Comparison of ENCODE assay signal across 1 cellular context in genomic region chr2:189783927-189784867, GRCh38.
TF ChIP-seq lines count a peak whose summit lies in the region.

Gene ORMDL1, minus strand, starts transcription at chr2:189784339. Its CDS starts 1,744 bp downstream, at chr2:189782595.
Gene PMS1, plus strand, starts transcription at chr2:189784450. Its CDS starts 7,360 bp downstream, at chr2:189791810.

TF ChIP-seq in HepG2, 621 proteins besides CTCF, POLR2A, EP300 and RAD21 (continued from another document and continues in another):
- peak; percentile 81 for TF ChIP-seq ZNF276 (CRISPR knock-in tag; IDR thresholded peaks at IDR 0.05; ENCODE audit: low read depth)
- no peak for TF ChIP-seq ZNF468 (CRISPR knock-in tag; IDR thresholded peaks at IDR 0.05)
- TF ChIP-seq ZNF576 (CRISPR knock-in tag; IDR thresholded peaks at IDR 0.05), result peak; percentile 86; the same call in 1 of the 2 replicates
- peak; percentile 88 for TF ChIP-seq ATF7-NPFF (CRISPR knock-in tag; IDR thresholded peaks at IDR 0.05; ENCODE audit: low read depth)
- TF ChIP-seq HNRNPH1 (optimal IDR thresholded peaks at IDR 0.05; ENCODE audit: low read depth, low read length), result peak; percentile 96
- peak; percentile 96 for TF ChIP-seq MTF1 (CRISPR knock-in tag; IDR thresholded peaks at IDR 0.05)
- TF ChIP-seq ZBTB37 (CRISPR knock-in tag; IDR thresholded peaks at IDR 0.05), result no peak
- peak; percentile 64 for TF ChIP-seq ZNF609 (CRISPR knock-in tag; IDR thresholded peaks at IDR 0.05; ENCODE audit: borderline replicate concordance)
- peak; percentile 53; the same call in 1 of the 2 replicates for TF ChIP-seq ZNF567 (CRISPR knock-in tag; IDR thresholded peaks at IDR 0.05; ENCODE audit: borderline replicate concordance)
- peak; percentile 98 for TF ChIP-seq ZC3H13 (CRISPR knock-in tag; IDR thresholded peaks at IDR 0.05)
- peak; percentile 99 for TF ChIP-seq SRSF1 (optimal IDR thresholded peaks at IDR 0.05; ENCODE audit: low read depth, low read length)
- peak; percentile 87 for TF ChIP-seq NFAT5 (CRISPR knock-in tag; IDR thresholded peaks at IDR 0.05)
- 0 out of 2 replicates have a peak, but pooled peaks have one; percentile 74 for TF ChIP-seq ATF5 (CRISPR knock-in tag; IDR thresholded peaks at IDR 0.05; ENCODE audit: low read depth)
- TF ChIP-seq AKAP8 (CRISPR knock-in tag; IDR thresholded peaks at IDR 0.05), result peak; percentile 79; the same call in 1 of the 2 replicates
- TF ChIP-seq TAF15 (IDR thresholded peaks at IDR 0.05; ENCODE audit: low read depth, low read length, poor library complexity, severe bottlenecking), result no peak
- TF ChIP-seq PHB2 (IDR thresholded peaks at IDR 0.05; ENCODE audit: partially characterized antibody), result no peak
- no peak for TF ChIP-seq ELK4 (CRISPR knock-in tag; IDR thresholded peaks at IDR 0.05; ENCODE audit: borderline replicate concordance)
- no peak for TF ChIP-seq TERF1 (CRISPR knock-in tag; IDR thresholded peaks at IDR 0.05)
- peak; percentile 90; the same call in 1 of the 2 replicates for TF ChIP-seq MXD3 (CRISPR knock-in tag; IDR thresholded peaks at IDR 0.05)
- TF ChIP-seq POGZ (CRISPR knock-in tag; IDR thresholded peaks at IDR 0.05), result peak; percentile 99
- TF ChIP-seq FUBP1 (CRISPR knock-in tag; IDR thresholded peaks at IDR 0.05; ENCODE audit: borderline replicate concordance), result peak; percentile 89; the same call in 1 of the 2 replicates
- peak; percentile 90; the same call in 1 of the 2 replicates for TF ChIP-seq GMEB2 (CRISPR knock-in tag; IDR thresholded peaks at IDR 0.05; ENCODE audit: low read depth)
- TF ChIP-seq KLF15 (CRISPR knock-in tag; IDR thresholded peaks at IDR 0.05; ENCODE audit: borderline replicate concordance), result peak; percentile 71
